In genomic region chrX:79081895-79082512, GRCh38 we compare ENCODE assay signal across 1 cellular context.
TF ChIP-seq lines count a peak whose summit lies in the region.

No MANE protein-coding gene starts in this region.

TF ChIP-seq in GM23338, 12 proteins besides CTCF, POLR2A, EP300 and RAD21 (continued from another document):
- TF ChIP-seq JUNB (IDR thresholded peaks at IDR 0.05; ENCODE audit: unreplicated experiment): no peak
- TF ChIP-seq ETS1 (IDR thresholded peaks at IDR 0.05): no peak
- no peak for TF ChIP-seq CREB1 (CRISPR knock-in tag; IDR thresholded peaks at IDR 0.05; ENCODE audit: low read depth)
- TF ChIP-seq ZNF331 (CRISPR knock-in tag; IDR thresholded peaks at IDR 0.05; ENCODE audit: low read depth): no peak
- no peak for TF ChIP-seq NANOG (IDR thresholded peaks at IDR 0.05; ENCODE audit: borderline replicate concordance)
- no peak for TF ChIP-seq EZH2 (IDR thresholded peaks at IDR 0.05; ENCODE audit: low read depth, unreplicated experiment)
- TF ChIP-seq POLR2AphosphoS5 (IDR thresholded peaks at IDR 0.05; ENCODE audit: low read depth): no peak
